ENCODE assay signal across 8 cellular contexts in genomic region chr17:39704821-39705551, GRCh38. TPM values are rescaled to one million over a fixed set of nuclear protein-coding genes. Genes with fewer than 3 reads are reported as not detected.
DNase-seq lines count a peak whose midpoint lies in the region; ATAC-seq, FAIRE-seq and TF ChIP-seq lines count a peak whose summit lies in the region.

No MANE protein-coding gene starts in this region.

- DNase-seq in pancreas (peak in 2 of 6 donors; percentile 29 to 54), RCC 7860 (ENCODE audit: low spot score) (no peak), activated gamma-delta T cell (lab: John Stamatoyannopoulos, UW) (no peak), UCSD-AML1 (lab: John Stamatoyannopoulos, UW; ENCODE audit: unreplicated experiment) (no peak)

- peak overlapping the region; percentile 37 to 95 (median 82) for H3K4me2 ChIP-seq in BLaER1 treated with 17β-estradiol and CSF1 and Interleukin-3, amounts not matched to agents 10 nM and 100 nM

- TF ChIP-seq POLR2A in gastroesophageal sphincter (IDR thresholded peaks at IDR 0.05), result no peak

- TF ChIP-seq CTCF in WI38 (IDR thresholded peaks at IDR 0.05; ENCODE audit: low read depth, low read length) (peak; percentile 26; the same call in 1 of the 2 replicates), gastroesophageal sphincter (IDR thresholded peaks at IDR 0.05) (peak in 3 of 4 experiments; percentile 33 to 38 (median 35)), pancreas (IDR thresholded peaks at IDR 0.05) (no peak)

- no peaks in the 10 kb centered on the region for H3K36me3 ChIP-seq in BLaER1 treated with 17β-estradiol and CSF1 and Interleukin-3, amounts not matched to agents 10 nM and 100 nM
- H3K36me3 ChIP-seq in gastroesophageal sphincter (peaks cover 0 to 33% of the 10 kb centered on the region in 2 donors), pancreas (peaks cover 0 to 17% (median 3%) of the 10 kb centered on the region in 3 donors)

- H3K4me3 ChIP-seq in BLaER1 treated with 17β-estradiol and CSF1 and Interleukin-3, amounts not matched to agents 10 nM and 100 nM, result no peak overlapping the region; a peak in 1 of 20 replicates
- H3K4me3 ChIP-seq in WI38 (ENCODE audit: low read depth, low read length) (no peak overlapping the region), gastroesophageal sphincter (no peak overlapping the region), pancreas (peak overlapping the region in 2 of 4 donors; percentile 15 to 16)

- TF ChIP-seq EP300 in gastroesophageal sphincter (IDR thresholded peaks at IDR 0.05), result no peak

- WGBS in gastroesophageal sphincter (ENCODE audit: low coverage in 1 of 2), 2 donors, result 42 to 51% methylated on average over 3 to 8 of the region's 11 CpGs
- WGBS in pancreas, 2 donors, result 30 to 31% methylated on average over 11 of the region's 11 CpGs

- FAIRE-seq in pancreas (lab: Jason Lieb, UNC) (no peak), RCC 7860 (lab: Jason Lieb, UNC) (no peak)

- ATAC-seq in gastroesophageal sphincter (no peak), pancreas (peak in 1 of 4 donors; percentile 9), HG03025 (IDR thresholded peaks at IDR 0.05; ENCODE audit: low FRiP score, unreplicated experiment) (no peak)

- H3K4me1 ChIP-seq in BLaER1 treated with 17β-estradiol and CSF1 and Interleukin-3, amounts not matched to agents 10 nM and 100 nM, result peaks cover 37 to 72% (median 66%) of the 10 kb centered on the region in 10 experiments
- peaks cover 0 to 58% (median 15%) of the 10 kb centered on the region in 3 donors for H3K4me1 ChIP-seq in gastroesophageal sphincter
- H3K4me1 ChIP-seq in pancreas, result peaks cover 30 to 53% (median 44%) of the 10 kb centered on the region in 3 donors

- H4K20me1 ChIP-seq in BLaER1 treated with 17β-estradiol and CSF1 and Interleukin-3, amounts not matched to agents 10 nM and 100 nM, result no peaks in the 10 kb centered on the region; a peak in 1 of 22 replicates

- intact Hi-C loops in pancreas (cut with DNase I), result no loop called here

- H3K9me3 ChIP-seq in BLaER1 treated with 17β-estradiol and CSF1 and Interleukin-3, amounts not matched to agents 10 nM and 100 nM (replicated peaks in 1 of 11), result no peaks in the 10 kb centered on the region
- no peaks in the 10 kb centered on the region for H3K9me3 ChIP-seq in gastroesophageal sphincter
- H3K9me3 ChIP-seq in pancreas, result no peaks in the 10 kb centered on the region

- peak overlapping the region in 8 of 11 experiments; percentile 15 to 56 (median 36); a peak in 10 of 22 replicates for H3K9ac ChIP-seq in BLaER1 treated with 17β-estradiol and CSF1 and Interleukin-3, amounts not matched to agents 10 nM and 100 nM

- H3K27ac ChIP-seq in BLaER1 treated with 17β-estradiol and CSF1 and Interleukin-3, amounts not matched to agents 10 nM and 100 nM, result peak overlapping the region in 3 of 11 experiments; percentile 15 to 29 (median 20); a peak in 2 of 22 replicates
- H3K27ac ChIP-seq in gastroesophageal sphincter (peak overlapping the region in 3 of 4 donors; percentile 15 to 55 (median 45)), pancreas (peak overlapping the region; percentile 90 to 96 (median 94))

- H3K27me3 ChIP-seq in BLaER1 treated with 17β-estradiol and CSF1 and Interleukin-3, amounts not matched to agents 10 nM and 100 nM, result peaks cover 21 to 35% (median 26%) of the 10 kb centered on the region in 11 experiments
- H3K27me3 ChIP-seq in gastroesophageal sphincter (peaks cover 4% of the 10 kb centered on the region), pancreas (no peaks in the 10 kb centered on the region)

RNA-seq across cellular contexts. Expression of gene ERBB2, which starts 5.1 kb away (rescaled TPM):
- total RNA-seq in gastroesophageal sphincter (10 to 100 TPM; 43.3 to 60.8 (median 48.2) TPM), pancreas (10 to 100 TPM; 38.7 to 78.9 (median 45.0) TPM)
- 10 to 100 TPM; 37.2 to 44.3 TPM for polyA plus RNA-seq in pancreas

RNA-seq across cellular contexts. Expression of gene PGAP3, which starts 17.1 kb away (rescaled TPM):
- total RNA-seq in gastroesophageal sphincter, result 10 to 100 TPM in 3 of 4 donors, 1 to 10 TPM in 1; 9.9 to 13.6 (median 11.1) TPM
- 10 to 100 TPM; 19.4 to 33.4 (median 23.1) TPM for total RNA-seq in pancreas
- polyA plus RNA-seq in pancreas, result 10 to 100 TPM; 34.7 to 46.3 TPM

RNA-seq across cellular contexts. Expression of gene MIEN1, which starts 25.3 kb away (rescaled TPM):
- total RNA-seq in gastroesophageal sphincter (10 to 100 TPM; 39.4 to 72.4 (median 45.2) TPM), pancreas (10 to 100 TPM; 17.0 to 26.5 (median 24.3) TPM)
- polyA plus RNA-seq in pancreas, result 10 to 100 TPM; 54.4 to 75.2 TPM

RNA-seq across cellular contexts. Expression of gene GRB7, which starts 32.8 kb away (rescaled TPM):
- total RNA-seq in gastroesophageal sphincter (1 to 10 TPM in 1 of 4 donors, under 1 TPM in 1, not detected in 2; 0.85 to 5.8 TPM), pancreas (10 to 100 TPM; 17.8 to 39.9 (median 26.5) TPM)
- polyA plus RNA-seq in pancreas, result 10 to 100 TPM; 50.4 to 64.4 TPM

RNA-seq across cellular contexts. Expression of gene PNMT, which starts 36.7 kb away (rescaled TPM):
- total RNA-seq in gastroesophageal sphincter (10 to 100 TPM in 1 of 4 donors, 1 to 10 TPM in 3; 6.7 to 11.7 (median 7.5) TPM), pancreas (under 1 TPM in 3 of 6 donors, not detected in 3; 0.16 to 0.64 (median 0.23) TPM)
- 10 to 100 TPM in 1 of 2 donors, 1 to 10 TPM in 1; 3.0 to 11.7 TPM for polyA plus RNA-seq in pancreas

Comparison
In these comparisons a context has a peak if more than half of its experiments do, and no peak if none do; other contexts are left out.
1. CTCF ChIP-seq: peak in WI38 (single experiment) and gastroesophageal sphincter (3 of 4); none in pancreas (0 of 4).